10 cellular contexts compared by ENCODE assay signal in the genomic region with DNA sequence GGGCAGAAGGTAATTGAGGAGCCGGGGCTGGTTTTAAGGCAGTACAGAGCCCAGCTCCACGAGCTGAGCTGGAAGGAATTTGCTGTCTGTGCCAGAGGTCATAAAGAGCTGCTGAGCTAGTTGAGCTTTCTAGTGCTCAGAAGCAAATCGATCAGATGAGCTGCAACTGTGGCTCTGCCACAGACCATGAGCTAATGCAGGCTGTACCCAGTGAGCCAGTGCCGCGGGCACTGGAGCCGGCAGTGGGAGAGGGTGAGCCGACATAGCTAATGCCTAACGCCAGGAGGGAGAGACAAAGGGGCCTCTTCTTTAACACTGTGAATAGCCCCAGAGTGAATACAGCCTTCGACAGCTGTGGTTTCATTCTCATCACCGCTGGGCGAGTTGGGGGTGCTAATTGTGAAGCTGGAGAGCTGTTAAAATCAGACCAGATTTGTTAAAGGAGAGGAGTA.
DNase-seq lines count a peak whose midpoint lies in the region; ATAC-seq and TF ChIP-seq lines count a peak whose summit lies in the region.
"Had no signal": no experiment of that assay in that cellular context is flagged by ENCODE, and none has a peak within 500 bp of the region (broad histone marks: within the 10 kb centered on the region; RNA-seq: fewer than 3 reads in every experiment).

No MANE protein-coding gene starts in this region.

- H3K27me3 ChIP-seq in BE2C (no peaks in the 10 kb centered on the region), esophagus muscularis mucosa (no peaks in the 10 kb centered on the region), neuron (ENCODE audit: insufficient read depth, low read length) (no peaks in the 10 kb centered on the region), gastroesophageal sphincter (no peaks in the 10 kb centered on the region)

- ATAC-seq in gastroesophageal sphincter (no peak), GM21515 (IDR thresholded peaks at IDR 0.05; ENCODE audit: unreplicated experiment) (no peak)
- ATAC-seq: natural killer cell treated with Interleukin-12 subunit alpha and Interleukin-12 subunit beta and Interleukin-15 and Interleukin-18, amount 100 ng/mL, for 72 hours had no signal

- H3K4me3 ChIP-seq in BE2C (ENCODE audit: low read depth, low read length) (no peak overlapping the region), esophagus muscularis mucosa (peak overlapping the region; percentile 16 to 18 (median 18)), neuron (ENCODE audit: low read length) (peak overlapping the region; percentile 32), gastroesophageal sphincter (no peak overlapping the region)

- DNase-seq in BE2C (peak; percentile 4), NCI-H2227 (lab: John Stamatoyannopoulos, UW; ENCODE audit: unreplicated experiment) (peak; percentile 50), esophagus muscularis mucosa (ENCODE audit: extremely low spot score) (no peak), HEK293T (ENCODE audit: extremely low spot score) (no peak)
- no peak for DNase-seq in activated effector memory CD4-positive, alpha-beta T cell treated with anti-CD3 and anti-CD28 coated beads, Interleukin-2, amount 50 U/mL, for 16 hours
- DNase-seq: GDM1 had no signal

- H3K36me3 ChIP-seq in BE2C = no peaks in the 10 kb centered on the region
- H3K36me3 ChIP-seq in esophagus muscularis mucosa = no peaks in the 10 kb centered on the region
- H3K36me3 ChIP-seq in neuron (ENCODE audit: insufficient read depth, low read length) = no peaks in the 10 kb centered on the region
- H3K36me3 ChIP-seq in gastroesophageal sphincter = no peaks in the 10 kb centered on the region

- H3K27ac ChIP-seq in esophagus muscularis mucosa (replicated peaks in 1 of 4) = peak overlapping the region in 1 of 4 donors; percentile 8
- peak overlapping the region in 1 of 4 donors; percentile 35 for H3K27ac ChIP-seq in gastroesophageal sphincter

- H3K9me3 ChIP-seq in BE2C (no peaks in the 10 kb centered on the region), esophagus muscularis mucosa (no peaks in the 10 kb centered on the region), neuron (ENCODE audit: low read length) (no peaks in the 10 kb centered on the region), gastroesophageal sphincter (no peaks in the 10 kb centered on the region)

- WGBS in esophagus muscularis mucosa = 64% methylated on average over 10 of the region's 11 CpGs
- WGBS in gastroesophageal sphincter (ENCODE audit: low coverage in 1 of 2), 2 donors = 0 to 39% methylated on average over 2 to 10 of the region's 11 CpGs

- TF ChIP-seq EP300 in esophagus muscularis mucosa (IDR thresholded peaks at IDR 0.05) (no peak), gastroesophageal sphincter (IDR thresholded peaks at IDR 0.05) (no peak)

- CTCF ChIA-PET in HEK293T (lab: Yijun Ruan, JAX) = no interaction called here

- POLR2A ChIA-PET in HEK293T (lab: Yijun Ruan, JAX) = no interaction called here

- TF ChIP-seq CTCF in BE2C (IDR thresholded peaks at IDR 0.05; ENCODE audit: low read depth, low read length) (no peak), esophagus muscularis mucosa (IDR thresholded peaks at IDR 0.05) (no peak), gastroesophageal sphincter (IDR thresholded peaks at IDR 0.05) (no peak)

- H2AFZ ChIP-seq in neuron (ENCODE audit: low read depth, low read length) = peak overlapping the region; percentile 43

- H3K4me1 ChIP-seq in BE2C (no peaks in the 10 kb centered on the region), esophagus muscularis mucosa (peaks cover 13 to 22% (median 17%) of the 10 kb centered on the region in 4 donors), neuron (ENCODE audit: insufficient read depth, low read length) (peaks cover 38% of the 10 kb centered on the region), gastroesophageal sphincter (peaks cover 0 to 19% (median 13%) of the 10 kb centered on the region in 3 donors)

- TF ChIP-seq POLR2A in esophagus muscularis mucosa (IDR thresholded peaks at IDR 0.05; ENCODE audit: low read depth) (no peak), gastroesophageal sphincter (IDR thresholded peaks at IDR 0.05) (no peak)

- intact Hi-C loops in esophagus muscularis mucosa (cut with DNase I) = no loop called here

TF ChIP-seq in HEK293T, 16 proteins besides CTCF, POLR2A, EP300 and RAD21:
- TF ChIP-seq ARNT (IDR thresholded peaks at IDR 0.05) = no peak
- no peak for TF ChIP-seq HDGF (IDR thresholded peaks at IDR 0.05; ENCODE audit: borderline replicate concordance)
- TF ChIP-seq TARDBP (IDR thresholded peaks at IDR 0.05) = no peak
- TF ChIP-seq FOXM1 (IDR thresholded peaks at IDR 0.05; ENCODE audit: borderline replicate concordance) = no peak
- TF ChIP-seq ELF4 (IDR thresholded peaks at IDR 0.05) = no peak
- TF ChIP-seq PKNOX1 (IDR thresholded peaks at IDR 0.05) = no peak
- no peak for TF ChIP-seq SUZ12 (IDR thresholded peaks at IDR 0.05)
- TF ChIP-seq L3MBTL2 (conservative IDR thresholded peaks at IDR 0.05) = no peak
- no peak for TF ChIP-seq FOXK2 (IDR thresholded peaks at IDR 0.05)
- TF ChIP-seq BHLHE40 (IDR thresholded peaks at IDR 0.05; ENCODE audit: borderline replicate concordance) = no peak
- no peak for TF ChIP-seq CTBP1 (IDR thresholded peaks at IDR 0.05; ENCODE audit: borderline replicate concordance)
- TF ChIP-seq SP1 (IDR thresholded peaks at IDR 0.05) = no peak
- no peak for TF ChIP-seq ZNF384 (IDR thresholded peaks at IDR 0.05)
- TF ChIP-seq NFRKB (IDR thresholded peaks at IDR 0.05) = no peak
- TF ChIP-seq FOXA1 (IDR thresholded peaks at IDR 0.05) = no peak
- TF ChIP-seq LEF1 (IDR thresholded peaks at IDR 0.05; ENCODE audit: borderline replicate concordance) = no peak

Comparison
In these comparisons a context has a peak if more than half of its experiments do, and no peak if none do; other contexts are left out.
1. DNase-seq: peak in BE2C (single experiment) and NCI-H2227 (single experiment); none in esophagus muscularis mucosa (single experiment), HEK293T (single experiment) and activated effector memory CD4-positive, alpha-beta T cell treated with anti-CD3 and anti-CD28 coated beads, Interleukin-2, amount 50 U/mL, for 16 hours (single experiment).
2. H3K4me3 ChIP-seq: peak in esophagus muscularis mucosa (4 of 4) and neuron (single experiment); none in BE2C (single experiment) and gastroesophageal sphincter (0 of 2).